In genomic region chr1:59233444-59233843, GRCh38 we compare ENCODE assay signal across 11 cellular contexts.
"Had no signal": no experiment of that assay in that cellular context is flagged by ENCODE, and none has a peak within 500 bp of the region (broad histone marks: within the 10 kb centered on the region; RNA-seq: fewer than 3 reads in every experiment).

No MANE protein-coding gene starts in this region.

- H3K27ac ChIP-seq: GM23248 had no signal

- H3K9ac ChIP-seq: GM23248 had no signal

- H3K4me1 ChIP-seq: HAP-1 had no signal

- H2AFZ ChIP-seq: GM23248 had no signal

- ATAC-seq: GM23338, HCT116 had no signal

- H3K4me2 ChIP-seq: GM23338 had no signal

- H3K4me3 ChIP-seq: GM23248, GM23338, HAP-1 had no signal

- H3K9me3 ChIP-seq: HAP-1 had no signal

- DNase-seq: GM23248, GOT3, H7, H9, HCEC 1CT, HFFc6 had no signal

- H3K27ac Mint-ChIP-seq: GM23338, H9, HFFc6 had no signal

- H3K4me3 Mint-ChIP-seq: GM23338, H9, HFFc6 had no signal

- FAIRE-seq: H1, H54 had no signal

- H3K36me3 ChIP-seq: HAP-1 had no signal

- H3K9me3 Mint-ChIP-seq: GM23338, H9, HFFc6 had no signal
